Comparison of ENCODE assay signal across 21 cellular contexts in the genomic region with DNA sequence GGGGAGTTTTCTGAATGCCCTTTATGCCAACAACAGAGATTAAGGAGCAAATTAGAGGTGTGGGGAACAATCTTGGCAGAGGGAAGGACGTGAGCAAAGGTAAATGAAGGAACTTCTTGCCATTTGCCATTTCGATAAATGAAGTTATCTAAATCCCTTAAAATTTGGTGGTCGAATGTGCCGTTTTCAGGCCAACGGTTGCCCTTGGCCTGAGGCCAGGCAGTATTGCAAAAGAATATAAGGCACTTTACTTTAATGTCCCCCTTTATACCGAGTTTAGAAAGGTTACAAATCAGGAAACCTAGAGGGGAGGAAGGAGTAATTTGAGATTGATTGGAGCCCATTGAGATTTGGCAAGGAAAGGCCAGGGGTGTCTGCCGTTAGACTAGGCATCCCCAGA. TPM values are rescaled to one million over a fixed set of nuclear protein-coding genes. Genes with fewer than 3 reads are reported as not detected.
DNase-seq lines count a peak whose midpoint lies in the region; ATAC-seq and TF ChIP-seq lines count a peak whose summit lies in the region.
"Had no signal": no experiment of that assay in that cellular context is flagged by ENCODE, and none has a peak within 500 bp of the region (broad histone marks: within the 10 kb centered on the region; RNA-seq: fewer than 3 reads in every experiment).

No MANE protein-coding gene starts in this region.

- no peaks in the 10 kb centered on the region for H3K79me2 ChIP-seq in mammary epithelial cell (ENCODE audit: insufficient read depth, low read length)
- H3K79me2 ChIP-seq in mesendoderm (ENCODE audit: control insufficient read depth, insufficient read depth, low read length), result no peaks in the 10 kb centered on the region

- in situ Hi-C loops in mammary epithelial cell (cut with MboI; ENCODE audit: low sequenced_read_pairs in 2 of 2), result no loop called here

- H3K36me3 Mint-ChIP-seq in brain, result no peaks in the 10 kb centered on the region
- no peaks in the 10 kb centered on the region for H3K36me3 Mint-ChIP-seq in nephron (ENCODE audit: low read depth)
- H3K36me3 Mint-ChIP-seq: CD8-positive, alpha-beta memory T cell had no signal

- CTCF ChIA-PET in mammary epithelial cell (lab: Charles Lee; ENCODE audit: low non-redundant PET), result no interaction called here

- H2BK5ac ChIP-seq in mesendoderm (ENCODE audit: low read length), result no peak overlapping the region

- H2AFZ ChIP-seq in mammary epithelial cell (ENCODE audit: low read depth, low read length), result no peak overlapping the region

- H3K4me3 Mint-ChIP-seq in brain (no peak overlapping the region), nephron (no peak overlapping the region)

- no peak overlapping the region for H3K9ac ChIP-seq in mammary epithelial cell (ENCODE audit: insufficient read depth, low read length)
- H3K9ac ChIP-seq in mesendoderm (ENCODE audit: low read length), result no peak overlapping the region

- H2AK5ac ChIP-seq in mesendoderm (ENCODE audit: low read length), result no peak overlapping the region

- no peak overlapping the region for H3K23ac ChIP-seq in mesendoderm (ENCODE audit: low read length)

- H3K9me3 Mint-ChIP-seq in brain (peaks cover 0 to 9% (median 0%) of the 10 kb centered on the region in 5 experiments), nephron (no peaks in the 10 kb centered on the region)
- H3K9me3 Mint-ChIP-seq: CD8-positive, alpha-beta memory T cell had no signal

- no peak overlapping the region for H3K18ac ChIP-seq in mesendoderm (ENCODE audit: low read length)

- H3K4me1 ChIP-seq in breast epithelium, result peaks cover 4 to 10% of the 10 kb centered on the region in 2 donors
- H3K4me1 ChIP-seq in mammary epithelial cell (ENCODE audit: insufficient read depth, low read length), result peaks cover 12% of the 10 kb centered on the region
- peaks cover 14% of the 10 kb centered on the region for H3K4me1 ChIP-seq in mesendoderm (ENCODE audit: control insufficient read depth, low read depth, low read length)
- H3K4me1 ChIP-seq: BE2C had no signal

- dilution Hi-C loops in mammary epithelial cell (cut with HindIII; ENCODE audit: low sequenced_read_pairs), result no loop called here

- DNase-seq in breast epithelium (ENCODE audit: low spot score in 2 of 2) (no peak), mammary epithelial cell (no peak), NOMO-1 treated with DMSO at 0.1 percent for 48 hours (lab: John Stamatoyannopoulos, UW; ENCODE audit: unreplicated experiment) (no peak), mesendoderm (no peak), NCI-H748 (lab: John Stamatoyannopoulos, UW; ENCODE audit: unreplicated experiment) (no peak)
- DNase-seq: BE2C; CD8-positive, alpha-beta memory T cell; H7; NCI-H1092 treated with DMSO at 0.1 percent for 48 hours; NCI-H146; NCI-H2029 treated with DMSO at 0.1 percent for 48 hours; NCI-H2171 treated with DMSO at 0.1 percent for 48 hours; NCI-H446; NCI-H526 treated with DMSO at 0.1 percent for 48 hours; NK-92 treated with Interleukin-12 subunit alpha and Interleukin-12 subunit beta, amount 100 ng/mL, for 24 hours; SHP77 had no signal

- H3K4me1 Mint-ChIP-seq in brain (peaks cover 73% of the 10 kb centered on the region), nephron (peaks cover 67% of the 10 kb centered on the region)

- no peaks in the 10 kb centered on the region for H3K9me3 ChIP-seq in breast epithelium
- no peaks in the 10 kb centered on the region for H3K9me3 ChIP-seq in mammary epithelial cell (replicated peaks; ENCODE audit: insufficient read depth, low read length)
- H3K9me3 ChIP-seq: BE2C had no signal

- H2BK120ac ChIP-seq in mesendoderm (ENCODE audit: low read depth, low read length), result no peak overlapping the region

- BruUV-seq in mammary epithelial cell (replicated peaks; lab: Mats Ljungman, UMichigan), result no TSS peak

- H3K27me3 ChIP-seq in breast epithelium, result no peaks in the 10 kb centered on the region
- H3K27me3 ChIP-seq in mammary epithelial cell (ENCODE audit: insufficient read depth, low read length), result no peaks in the 10 kb centered on the region
- H3K27me3 ChIP-seq in mesendoderm (ENCODE audit: insufficient read depth, low read length, poor library complexity), result no peaks in the 10 kb centered on the region
- H3K27me3 ChIP-seq: BE2C had no signal

- no peak overlapping the region for H3K56ac ChIP-seq in mesendoderm (ENCODE audit: low read length)

- H3K36me3 ChIP-seq in breast epithelium, result no peaks in the 10 kb centered on the region
- H3K36me3 ChIP-seq in mammary epithelial cell (ENCODE audit: insufficient read depth, low read length), result no peaks in the 10 kb centered on the region
- no peaks in the 10 kb centered on the region for H3K36me3 ChIP-seq in mesendoderm (ENCODE audit: control insufficient read depth, insufficient read depth, low read length)
- H3K36me3 ChIP-seq: BE2C had no signal

- H3K27ac Mint-ChIP-seq in brain, result peak overlapping the region in 3 of 5 experiments; percentile 58 to 95 (median 72)
- peak overlapping the region; percentile 45 to 87 (median 84) for H3K27ac Mint-ChIP-seq in nephron

- no peak overlapping the region for H3K4me3 ChIP-seq in breast epithelium
- no peak overlapping the region for H3K4me3 ChIP-seq in mammary epithelial cell (replicated peaks in 1 of 3; ENCODE audit: insufficient read depth in 1 of 3, low read depth in 2 of 3, low read length in 3 of 3)
- H3K4me3 ChIP-seq in mesendoderm (ENCODE audit: low read length), result no peak overlapping the region
- H3K4me3 ChIP-seq: SK-N-MC had no signal

- H3K4me2 ChIP-seq in mammary epithelial cell (ENCODE audit: insufficient read depth, low read depth, low read length) (no peak overlapping the region), mesendoderm (ENCODE audit: low read length) (no peak overlapping the region)

- intact Hi-C loops in breast epithelium (cut with DNase I; ENCODE audit: low total_unique reads), result loop anchor here (1.0 kb wide), 1 partner anchor 36 kb away; no protein-coding TSS in a partner anchor
- intact Hi-C loops in mammary epithelial cell (cut with micrococcal nuclease), result no loop called here

- TF ChIP-seq POLR2A in breast epithelium (IDR thresholded peaks at IDR 0.05), result no peak

- H3K27me3 Mint-ChIP-seq in brain (peaks cover 10% of the 10 kb centered on the region), nephron (ENCODE audit: low read depth) (no peaks in the 10 kb centered on the region)

- H3K79me1 ChIP-seq in mesendoderm (ENCODE audit: low read length), result no peaks in the 10 kb centered on the region

- 79% methylated on average over 7 of the region's 7 CpGs for WGBS in mammary epithelial cell (ENCODE audit: low coverage, missing lambda C conversion rate)
- no CpG with 5 or more reads among the region's 7 CpGs for WGBS in mesendoderm (ENCODE audit: extremely low coverage, insufficient coverage, low lambda C conversion rate)

- ATAC-seq in HG03457 (IDR thresholded peaks at IDR 0.05; ENCODE audit: unreplicated experiment), result no peak

- no peak overlapping the region for H3K4ac ChIP-seq in mesendoderm (ENCODE audit: low read depth, low read length)

- no peak overlapping the region for H4K8ac ChIP-seq in mesendoderm (ENCODE audit: low read depth, low read length)

- H4K5ac ChIP-seq in mesendoderm (ENCODE audit: low read length), result no peak overlapping the region

- H4K20me1 ChIP-seq in mammary epithelial cell (ENCODE audit: insufficient read depth, low read length), result no peaks in the 10 kb centered on the region

- H3K27ac ChIP-seq in breast epithelium (peak overlapping the region; percentile 75 to 77), mammary epithelial cell (ENCODE audit: insufficient read depth, low read depth, low read length) (no peak overlapping the region), mesendoderm (ENCODE audit: low read depth, low read length) (no peak overlapping the region)
- H3K27ac ChIP-seq: SK-N-MC had no signal

- TF ChIP-seq CTCF in breast epithelium (IDR thresholded peaks at IDR 0.05) (no peak), mammary epithelial cell (conservative IDR thresholded peaks at IDR 0.05 in 1 of 2, IDR thresholded peaks at IDR 0.05 in 1 of 2; ENCODE audit: extremely low read depth in 1 of 2, insufficient read depth in 1 of 2, low read depth in 1 of 2, low read length in 2 of 2) (no peak), brain (conservative IDR thresholded peaks at IDR 0.05) (no peak), nephron (IDR thresholded peaks at IDR 0.05; ENCODE audit: unreplicated experiment in 3 of 3) (no peak)

- no peak overlapping the region for H2BK15ac ChIP-seq in mesendoderm (replicated peaks; ENCODE audit: low read depth)

RNA-seq across cellular contexts. Expression of gene C9orf50, which starts 26.3 kb away (rescaled TPM):
- under 1 TPM in 1 of 3 donors, not detected in 2; 0.48 TPM for total RNA-seq in breast epithelium
- not detected for total RNA-seq in mammary epithelial cell
- not detected for polyA plus RNA-seq in mammary epithelial cell
- not detected for polyA minus RNA-seq in mammary epithelial cell
- polyA plus RNA-seq in brain (ENCODE audit: insufficient read depth, low read depth, low replicate concordance), result 3.5 TPM
- not detected for polyA plus RNA-seq in mesendoderm (2013, experiment 1 of 2)
- polyA plus RNA-seq in mesendoderm (2013, experiment 2 of 2), result not detected
- total RNA-seq: CD8-positive, alpha-beta memory T cell; H7; RPMI7951 had no signal
- polyA plus RNA-seq: CD8-positive, alpha-beta memory T cell had no signal

RNA-seq across cellular contexts. Expression of gene NTMT1, which starts 31.3 kb away (rescaled TPM):
- 10 to 100 TPM; 17.8 to 31.1 (median 27.4) TPM for total RNA-seq in breast epithelium
- 10 to 100 TPM; 15.0 to 44.6 TPM for total RNA-seq in mammary epithelial cell
- polyA plus RNA-seq in mammary epithelial cell, result 59.9 TPM
- polyA minus RNA-seq in mammary epithelial cell, result 49.3 TPM
- polyA plus RNA-seq in brain (ENCODE audit: insufficient read depth, low read depth, low replicate concordance), result 118 TPM
- polyA plus RNA-seq in mesendoderm (2013, experiment 1 of 2), result 42.0 TPM
- 43.1 TPM for polyA plus RNA-seq in mesendoderm (2013, experiment 2 of 2)

RNA-seq across cellular contexts. Expression of gene ASB6, which starts 47.3 kb away (rescaled TPM):
- total RNA-seq in breast epithelium (10 to 100 TPM; 11.2 to 24.4 (median 21.6) TPM), mammary epithelial cell (10 to 100 TPM; 21.4 to 28.2 TPM)
- polyA plus RNA-seq in mammary epithelial cell (25.2 TPM), brain (ENCODE audit: insufficient read depth, low read depth, low replicate concordance) (29.1 TPM)
- polyA minus RNA-seq in mammary epithelial cell, result 8.7 TPM
- 11.8 TPM for polyA plus RNA-seq in mesendoderm (2013, experiment 1 of 2)
- 11.2 TPM for polyA plus RNA-seq in mesendoderm (2013, experiment 2 of 2)

Comparison
In these comparisons a context has a peak if more than half of its experiments do, and no peak if none do; other contexts are left out.
1. H3K27ac ChIP-seq: peak in breast epithelium (2 of 2); none in mammary epithelial cell (single experiment) and mesendoderm (single experiment).